1 cellular context compared by ENCODE assay signal in genomic region chr5:172596638-172597231, GRCh38.
TF ChIP-seq lines count a peak whose summit lies in the region.

No MANE protein-coding gene starts in this region.

TF ChIP-seq in HEK293, 187 proteins besides CTCF, POLR2A, EP300 and RAD21 (continued from another document and continues in another):
- TF ChIP-seq ZNF518A (tag by site-specific recombination; conservative IDR thresholded peaks at IDR 0.05; ENCODE audit: low read depth) (no peak), ZNF112 (tag by site-specific recombination; IDR thresholded peaks at IDR 0.05) (no peak), ZBTB48 (tag by site-specific recombination; IDR thresholded peaks at IDR 0.05) (no peak), KLF8 (tag by site-specific recombination; IDR thresholded peaks at IDR 0.05) (no peak), ZNF660 (tag by site-specific recombination; IDR thresholded peaks at IDR 0.05) (no peak), ZBTB26 (tag by site-specific recombination; optimal IDR thresholded peaks at IDR 0.05) (no peak), ZNF549 (tag by site-specific recombination; IDR thresholded peaks at IDR 0.05) (no peak), ZNF514 (tag by site-specific recombination; IDR thresholded peaks at IDR 0.05) (no peak), ZNF248 (tag by site-specific recombination; IDR thresholded peaks at IDR 0.05) (no peak; the same call in 1 of the 2 replicates), ZNF174 (tag by site-specific recombination; IDR thresholded peaks at IDR 0.05) (no peak), ZNF692 (tag by site-specific recombination; IDR thresholded peaks at IDR 0.05) (no peak), INSM2 (tag by site-specific recombination; IDR thresholded peaks at IDR 0.05) (no peak), BCL11B (tag by site-specific recombination; IDR thresholded peaks at IDR 0.05; ENCODE audit: low read depth) (no peak), EGR2 (tag by site-specific recombination; IDR thresholded peaks at IDR 0.05; ENCODE audit: low read depth) (peak; percentile 45), ZNF37A (tag by site-specific recombination; IDR thresholded peaks at IDR 0.05) (no peak), ZNF26 (tag by site-specific recombination; IDR thresholded peaks at IDR 0.05) (no peak), ZNF488 (tag by site-specific recombination; IDR thresholded peaks at IDR 0.05) (0 out of 2 replicates have a peak, but pooled peaks have one; percentile 8), PBX3 (CRISPR knock-in tag; IDR thresholded peaks at IDR 0.05) (no peak), ZIC2 (tag by site-specific recombination; IDR thresholded peaks at IDR 0.05) (no peak), ZNF654 (tag by site-specific recombination; IDR thresholded peaks at IDR 0.05; ENCODE audit: low read depth) (no peak), SP7 (tag by site-specific recombination; IDR thresholded peaks at IDR 0.05) (no peak), ZSCAN5A (tag by site-specific recombination; IDR thresholded peaks at IDR 0.05) (no peak), FEZF1 (tag by site-specific recombination; IDR thresholded peaks at IDR 0.05) (no peak), ZBTB49 (tag by site-specific recombination; IDR thresholded peaks at IDR 0.05; ENCODE audit: low read depth) (no peak), ZNF18 (tag by site-specific recombination; IDR thresholded peaks at IDR 0.05) (peak; percentile 50; the same call in 1 of the 2 replicates), ZNF560 (tag by site-specific recombination; IDR thresholded peaks at IDR 0.05; ENCODE audit: borderline replicate concordance) (no peak), ZNF140 (tag by site-specific recombination; IDR thresholded peaks at IDR 0.05) (no peak), ZNF513 (tag by site-specific recombination; IDR thresholded peaks at IDR 0.05) (no peak), ZBTB17 (tag by site-specific recombination; IDR thresholded peaks at IDR 0.05) (no peak), ZNF610 (tag by site-specific recombination; IDR thresholded peaks at IDR 0.05; ENCODE audit: borderline replicate concordance) (no peak), ZNF274 (IDR thresholded peaks at IDR 0.05; ENCODE audit: low read length) (no peak), ZNF274 (tag by site-specific recombination; IDR thresholded peaks at IDR 0.05; ENCODE audit: borderline replicate concordance) (no peak)
